In the genomic region with DNA sequence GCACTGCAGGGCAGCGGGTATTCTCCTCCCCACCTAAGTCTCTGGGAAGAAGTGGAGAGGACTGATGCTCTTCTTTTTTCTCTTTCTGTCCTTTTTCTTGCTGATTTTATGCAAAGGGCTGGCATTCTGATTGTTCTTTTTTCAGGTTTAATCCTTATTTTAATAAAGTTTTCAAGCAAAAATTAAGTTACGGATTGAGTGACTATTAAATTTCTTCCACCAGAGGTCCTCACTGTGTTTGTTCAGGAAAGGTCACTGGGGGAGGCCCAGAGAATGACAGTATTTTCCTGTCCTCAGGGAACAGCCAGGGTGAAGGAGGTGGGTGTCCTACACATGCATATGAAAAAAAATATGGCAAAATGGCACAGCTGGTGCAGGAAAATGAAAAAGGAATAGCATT, we compare ENCODE assay signal across 12 cellular contexts. TPM values are rescaled to one million over a fixed set of nuclear protein-coding genes. Genes with fewer than 3 reads are reported as not detected.
DNase-seq lines count a peak whose midpoint lies in the region; ATAC-seq and TF ChIP-seq lines count a peak whose summit lies in the region.
"Had no signal": no experiment of that assay in that cellular context is flagged by ENCODE, and none has a peak within 500 bp of the region (broad histone marks: within the 10 kb centered on the region; RNA-seq: fewer than 3 reads in every experiment).

No MANE protein-coding gene starts in this region.

- peak overlapping the region in 3 of 4 donors; percentile 16 to 95 (median 41) for H3K27ac ChIP-seq in body of pancreas
- H3K27ac ChIP-seq: pancreas, SK-N-MC had no signal

- no peaks in the 10 kb centered on the region for H3K9me3 ChIP-seq in body of pancreas
- H3K9me3 ChIP-seq: pancreas had no signal

- peaks cover 31% of the 10 kb centered on the region for H3K4me1 ChIP-seq in body of pancreas

- no peaks in the 10 kb centered on the region for H3K27me3 ChIP-seq in body of pancreas
- H3K27me3 ChIP-seq: pancreas had no signal

- H3K9me3 Mint-ChIP-seq in activated CD4-positive, alpha-beta T cell treated with anti-CD3 and anti-CD28 coated beads, Interleukin-2, amount 10 ng/mL, durations not matched to agents 24 days and 14 days, result no peaks in the 10 kb centered on the region
- peaks cover 0 to 2% (median 0%) of the 10 kb centered on the region in 7 donors for H3K9me3 Mint-ChIP-seq in CD14-positive monocyte

- H3K36me3 ChIP-seq in body of pancreas (replicated peaks in 1 of 2; ENCODE audit: insufficient read depth in 1 of 2, low read depth in 2 of 2), result peaks cover 0 to 11% of the 10 kb centered on the region in 2 donors

- H3K27me3 Mint-ChIP-seq in activated CD4-positive, alpha-beta T cell treated with anti-CD3 and anti-CD28 coated beads, Interleukin-2, amount 10 ng/mL, durations not matched to agents 24 days and 14 days, result no peaks in the 10 kb centered on the region
- H3K27me3 Mint-ChIP-seq in CD14-positive monocyte (ENCODE audit: low read depth in 3 of 3), result peaks cover 0 to 3% (median 1%) of the 10 kb centered on the region in 3 donors

- DNase-seq in AG08395 (ENCODE audit: low spot score), result peak; percentile 58
- DNase-seq in HT-29 (ENCODE audit: low spot score), result peak; percentile 53
- peak in 1 of 4 donors; percentile 29 for DNase-seq in body of pancreas
- peak; percentile 43 to 55 for DNase-seq in lung microvascular endothelial cell (ENCODE audit: low read depth in 2 of 2)
- DNase-seq in activated CD8-positive, alpha-beta memory T cell treated with anti-CD3 and anti-CD28 coated beads for 24 hours, result no peak
- DNase-seq in activated CD4-positive, alpha-beta T cell treated with anti-CD3 and anti-CD28 coated beads, Interleukin-2, amount 10 ng/mL, durations not matched to agents 24 days and 14 days, result no peak
- no peak for DNase-seq in pons (ENCODE audit: low spot score)
- DNase-seq in CD14-positive monocyte (ENCODE audit: low spot score), result no peak
- DNase-seq: GDM1; pancreas; stimulated activated CD8-positive, alpha-beta memory T cell treated with anti-CD3 and anti-CD28 coated beads, Interleukin-4, amount 100 ng/mL, for 48 hours had no signal

- intact Hi-C loops in body of pancreas (cut with DNase I), result no loop called here
- intact Hi-C loops in activated CD4-positive, alpha-beta T cell treated with anti-CD3 and anti-CD28 coated beads, Interleukin-2, amount 10 ng/mL, durations not matched to agents 24 days and 14 days (cut with micrococcal nuclease), result no loop called here
- intact Hi-C loops in CD14-positive monocyte (cut with micrococcal nuclease), result loop anchor here in 1 of 2 donors (10.0 kb wide), 1 partner anchor 119 kb away; a partner anchor contains a TSS

- no peak overlapping the region for H3K27ac Mint-ChIP-seq in activated CD4-positive, alpha-beta T cell treated with anti-CD3 and anti-CD28 coated beads, Interleukin-2, amount 10 ng/mL, durations not matched to agents 24 days and 14 days
- H3K27ac Mint-ChIP-seq in CD14-positive monocyte, result no peak overlapping the region

- H3K4me1 Mint-ChIP-seq in activated CD4-positive, alpha-beta T cell treated with anti-CD3 and anti-CD28 coated beads, Interleukin-2, amount 10 ng/mL, durations not matched to agents 24 days and 14 days, result peaks cover 2% of the 10 kb centered on the region
- no peaks in the 10 kb centered on the region for H3K4me1 Mint-ChIP-seq in CD14-positive monocyte

- 68 to 72% methylated on average over 2 of the region's 2 CpGs for WGBS in body of pancreas, 2 donors

- no peak for ATAC-seq in body of pancreas
- ATAC-seq: pancreas had no signal

- peak in 6 of 7 experiments; percentile 13 to 71 (median 63) for TF ChIP-seq CTCF in body of pancreas (IDR thresholded peaks at IDR 0.05)
- TF ChIP-seq CTCF in CD14-positive monocyte (IDR thresholded peaks at IDR 0.05), result no peak

- H3K36me3 Mint-ChIP-seq in activated CD4-positive, alpha-beta T cell treated with anti-CD3 and anti-CD28 coated beads, Interleukin-2, amount 10 ng/mL, durations not matched to agents 24 days and 14 days (ENCODE audit: low read depth), result peaks cover 19% of the 10 kb centered on the region
- H3K36me3 Mint-ChIP-seq in CD14-positive monocyte, result peaks cover 64 to 82% of the 10 kb centered on the region in 2 donors

- no peak overlapping the region for H3K4me3 ChIP-seq in body of pancreas
- H3K4me3 ChIP-seq: pancreas, SK-N-MC had no signal

- H3K4me3 Mint-ChIP-seq in activated CD4-positive, alpha-beta T cell treated with anti-CD3 and anti-CD28 coated beads, Interleukin-2, amount 10 ng/mL, durations not matched to agents 24 days and 14 days, result no peak overlapping the region
- H3K4me3 Mint-ChIP-seq in CD14-positive monocyte, result no peak overlapping the region

- no peak for TF ChIP-seq POLR2A in body of pancreas (IDR thresholded peaks at IDR 0.05)

RNA-seq across cellular contexts. Expression of a gene that starts 4.4 kb away (rescaled TPM):
- 812 and 1,050 TPM in 2 replicates for total RNA-seq in HT-29 (2014; rRNA removed; shearing (Covaris generic))
- total RNA-seq in body of pancreas, result 100 to 1,000 TPM in 1 of 2 donors, 10 to 100 TPM in 1; 93.7 to 293 TPM
- under 0.01 TPM in 1 of 2 replicates, not detected in the other for total RNA-seq in lung microvascular endothelial cell
- total RNA-seq in activated CD4-positive, alpha-beta T cell treated with anti-CD3 and anti-CD28 coated beads, Interleukin-2, amount 10 ng/mL, durations not matched to agents 24 days and 14 days, result 0.14 and 0.68 TPM in 2 replicates
- not detected for polyA plus RNA-seq in CD14-positive monocyte

RNA-seq across cellular contexts. Expression of a gene that starts 23.5 kb away (rescaled TPM):
- total RNA-seq in HT-29 (2014; rRNA removed; shearing (Covaris generic)), result 131 and 140 TPM in 2 replicates
- total RNA-seq in body of pancreas (100 to 1,000 TPM in 1 of 2 donors, 10 to 100 TPM in 1; 62.3 to 233 TPM), lung microvascular endothelial cell (24.2 and 31.2 TPM in 2 replicates)
- total RNA-seq in activated CD4-positive, alpha-beta T cell treated with anti-CD3 and anti-CD28 coated beads, Interleukin-2, amount 10 ng/mL, durations not matched to agents 24 days and 14 days, result 34.2 and 36.1 TPM in 2 replicates
- polyA plus RNA-seq in CD14-positive monocyte, result 100 to 1,000 TPM; 127 to 153 TPM

RNA-seq across cellular contexts. Expression of a gene that starts 50.7 kb away (rescaled TPM):
- 39.2 and 39.9 TPM in 2 replicates for total RNA-seq in HT-29 (2014; rRNA removed; shearing (Covaris generic))
- total RNA-seq in body of pancreas (10 to 100 TPM; 20.2 to 25.4 TPM), lung microvascular endothelial cell (47.5 and 49.2 TPM in 2 replicates)
- 119 and 122 TPM in 2 replicates for total RNA-seq in activated CD4-positive, alpha-beta T cell treated with anti-CD3 and anti-CD28 coated beads, Interleukin-2, amount 10 ng/mL, durations not matched to agents 24 days and 14 days
- 10 to 100 TPM; 45.4 to 50.3 TPM for polyA plus RNA-seq in CD14-positive monocyte

RNA-seq across cellular contexts. Expression of a gene that starts 59.6 kb away (rescaled TPM):
- total RNA-seq in HT-29 (2014; rRNA removed; shearing (Covaris generic)), result not detected in 2 replicates
- total RNA-seq in body of pancreas (10 to 100 TPM; 14.8 to 16.9 TPM), lung microvascular endothelial cell (not detected in 2 replicates)
- not detected in 2 replicates for total RNA-seq in activated CD4-positive, alpha-beta T cell treated with anti-CD3 and anti-CD28 coated beads, Interleukin-2, amount 10 ng/mL, durations not matched to agents 24 days and 14 days
- not detected for polyA plus RNA-seq in CD14-positive monocyte

Comparison
In these comparisons a context has a peak if more than half of its experiments do, and no peak if none do; other contexts are left out.
1. DNase-seq: peak in AG08395 (single experiment), HT-29 (single experiment) and lung microvascular endothelial cell (2 of 2); none in activated CD8-positive, alpha-beta memory T cell treated with anti-CD3 and anti-CD28 coated beads for 24 hours (single experiment), activated CD4-positive, alpha-beta T cell treated with anti-CD3 and anti-CD28 coated beads, Interleukin-2, amount 10 ng/mL, durations not matched to agents 24 days and 14 days (single experiment), pons (single experiment) and CD14-positive monocyte (single experiment).
2. RNA of a gene that starts 4.4 kb away (total RNA-seq): 812 to 1,050 TPM in HT-29 and 93.7 to 293 TPM in body of pancreas; 0.14 to 0.68 TPM in activated CD4-positive, alpha-beta T cell treated with anti-CD3 and anti-CD28 coated beads, Interleukin-2, amount 10 ng/mL, durations not matched to agents 24 days and 14 days and under 0.01 TPM in lung microvascular endothelial cell; every median in the first group is over 10 times any median in the second.